10 cellular contexts compared by ENCODE assay signal in genomic region chr10:70576803-70577517, GRCh38. TPM values are rescaled to one million over a fixed set of nuclear protein-coding genes. Genes with fewer than 3 reads are reported as not detected.
DNase-seq lines count a peak whose midpoint lies in the region; ATAC-seq, FAIRE-seq and TF ChIP-seq lines count a peak whose summit lies in the region.
"Had no signal": no experiment of that assay in that cellular context is flagged by ENCODE, and none has a peak within 500 bp of the region (broad histone marks: within the 10 kb centered on the region; RNA-seq: fewer than 3 reads in every experiment).

No MANE protein-coding gene starts in this region.

- TF ChIP-seq RAD21 in K562 (CRISPR knock-in tag; conservative IDR thresholded peaks at IDR 0.05 in 1 of 2, IDR thresholded peaks at IDR 0.05 in 1 of 2): no peak

- intact Hi-C loops in K562 (cut with micrococcal nuclease): loop anchor here (5.0 kb wide), 1 partner anchor 40 kb away; no protein-coding TSS in a partner anchor

- 32% methylated on average over 2 of the region's 2 CpGs for WGBS in K562 (ENCODE audit: insufficient coverage, low coverage, missing lambda C conversion rate)
- 61 to 89% (median 67%) methylated on average over 2 of the region's 2 CpGs for WGBS in small intestine, 3 donors
- 100% methylated on average over 2 of the region's 2 CpGs; no CpG with 5 or more reads in 1 of the 2 experiments for WGBS in endodermal cell (ENCODE audit: insufficient coverage in 1 of 2, insufficient read length in 1 of 2), 2 experiments

- POLR2A ChIA-PET in K562 (lab: Yijun Ruan, JAX): interaction anchor here (0.6 to 2.0 kb wide), 9 partner anchors 9 to 193 kb away, joined by 3 to 19 read pairs (median 4); no protein-coding TSS in a partner anchor

- no TSS peak for BruUV-seq in K562 (replicated peaks; lab: Mats Ljungman, UMichigan)

- H3K36me3 ChIP-seq in K562 (ENCODE audit: control insufficient read depth, insufficient read depth, low read length) (no peaks in the 10 kb centered on the region), small intestine (ENCODE audit: control insufficient read depth in 2 of 2, insufficient read depth in 2 of 2, low read length in 2 of 2) (no peaks in the 10 kb centered on the region), endodermal cell (ENCODE audit: control insufficient read depth, insufficient read depth, low read length) (no peaks in the 10 kb centered on the region)

- H2AFZ ChIP-seq in K562 (ENCODE audit: low read depth, low read length): peak overlapping the region; percentile 81

- no peaks in the 10 kb centered on the region for H3K27me3 Mint-ChIP-seq in endodermal cell (ENCODE audit: insufficient read depth)

- in situ Hi-C loops in K562 (cut with MboI): no loop called here

- peaks cover 4% of the 10 kb centered on the region for H3K9me1 ChIP-seq in K562 (ENCODE audit: control insufficient read depth, insufficient read depth, low read length)

- H3K4me2 ChIP-seq in K562 (ENCODE audit: insufficient read depth, low read length): peak overlapping the region; percentile 64

- H3K4me3 ChIP-seq in K562: no peak overlapping the region
- no peak overlapping the region for H3K4me3 ChIP-seq in small intestine (ENCODE audit: low read depth in 1 of 2, low read length in 2 of 2)
- no peak overlapping the region for H3K4me3 ChIP-seq in endodermal cell (ENCODE audit: low read length)

- DNase-seq in SKM-1 treated with dmso at 0.1 percent for 144 hours (lab: John Stamatoyannopoulos, UW; ENCODE audit: unreplicated experiment) (peak; percentile 32), SKM-1 (lab: John Stamatoyannopoulos, UW; ENCODE audit: unreplicated experiment) (no peak), LHCN-M2 (ENCODE audit: low read depth) (peak; percentile 74), K562 (ENCODE audit: extremely low read depth in 1 of 4, low spot score in 3 of 4) (no peak), small intestine (no peak), NCI-H82 treated with DMSO at 0.1 percent for 48 hours (lab: John Stamatoyannopoulos, UW; ENCODE audit: unreplicated experiment) (no peak), endodermal cell (no peak), amniotic stem cell (lab: John Stamatoyannopoulos, UW) (no peak)
- DNase-seq: activated effector memory CD4-positive, alpha-beta T cell treated with Interleukin-2 at 50 U/mL for 16 hours had no signal

- peak; percentile 11 for ATAC-seq in K562

- CTCF ChIA-PET in K562 (lab: Yijun Ruan, JAX; ENCODE audit: low intra/inter-chr PET ratio): no interaction called here

- H3K9me3 ChIP-seq in K562 (replicated peaks; ENCODE audit: control insufficient read depth, insufficient read depth, low read depth, low read length) (no peaks in the 10 kb centered on the region), small intestine (ENCODE audit: control insufficient read depth, low read depth) (no peaks in the 10 kb centered on the region), endodermal cell (ENCODE audit: control insufficient read depth, low read length) (no peaks in the 10 kb centered on the region)

- peak overlapping the region in 1 of 2 experiments; percentile 61; a peak in 1 of 4 replicates for H3K9ac ChIP-seq in K562 (ENCODE audit: insufficient read depth in 1 of 2, low read depth in 2 of 2, low read length in 2 of 2)
- no peak overlapping the region for H3K9ac ChIP-seq in endodermal cell (ENCODE audit: extremely low read depth, low read length, poor library complexity, severe bottlenecking)

- no peaks in the 10 kb centered on the region for H4K20me1 ChIP-seq in K562 (replicated peaks; ENCODE audit: control insufficient read depth, insufficient read depth, low read length)

- TF ChIP-seq EP300 in K562 (IDR thresholded peaks at IDR 0.05; ENCODE audit: low read length): no peak

- H3K27ac ChIP-seq in K562 (ENCODE audit: extremely low read depth, low read depth, low read length) (peak overlapping the region; percentile 70), small intestine (ENCODE audit: low read depth in 1 of 2, low read length in 1 of 2) (peak overlapping the region; percentile 13 to 24), endodermal cell (ENCODE audit: low read depth, low read length) (no peak overlapping the region)

- FAIRE-seq in K562 (lab: Jason Lieb, UNC) (no peak), small intestine (lab: Jason Lieb, UNC) (no peak)

- no peak for TF ChIP-seq CTCF in K562 (IDR thresholded peaks at IDR 0.05 in 2 of 3, conservative IDR thresholded peaks at IDR 0.05 in 1 of 3; ENCODE audit: insufficient read depth in 2 of 3, low read depth in 1 of 3, low read length in 3 of 3)
- TF ChIP-seq CTCF in endodermal cell (conservative IDR thresholded peaks at IDR 0.05): no peak

- no peak for TF ChIP-seq POLR2A in K562 (conservative IDR thresholded peaks at IDR 0.05)

- H3K27me3 ChIP-seq in K562 (ENCODE audit: control insufficient read depth in 2 of 2, insufficient read depth in 2 of 2, low read length in 2 of 2) (no peaks in the 10 kb centered on the region), small intestine (ENCODE audit: control insufficient read depth in 2 of 2, insufficient read depth in 2 of 2, low read length in 2 of 2) (no peaks in the 10 kb centered on the region), endodermal cell (ENCODE audit: control insufficient read depth, insufficient read depth, low read length, poor library complexity, severe bottlenecking) (no peaks in the 10 kb centered on the region)

- no peak overlapping the region for H3K27ac Mint-ChIP-seq in endodermal cell

- no peaks in the 10 kb centered on the region for H3K4me1 Mint-ChIP-seq in endodermal cell

- no peaks in the 10 kb centered on the region for H3K36me3 Mint-ChIP-seq in endodermal cell (ENCODE audit: low read depth)

- H3K9me3 Mint-ChIP-seq in endodermal cell: no peaks in the 10 kb centered on the region

- no peaks in the 10 kb centered on the region for H3K79me2 ChIP-seq in K562 (ENCODE audit: control insufficient read depth, insufficient read depth, low read length)

- H3K4me3 Mint-ChIP-seq in endodermal cell: no peak overlapping the region

- peaks cover 37 to 57% of the 10 kb centered on the region in 2 experiments for H3K4me1 ChIP-seq in K562 (replicated peaks in 1 of 2; ENCODE audit: control insufficient read depth in 2 of 2, insufficient read depth in 2 of 2, low read length in 2 of 2)
- peaks cover 0 to 7% of the 10 kb centered on the region in 2 donors for H3K4me1 ChIP-seq in small intestine (ENCODE audit: control insufficient read depth in 2 of 2, insufficient read depth in 1 of 2, low read depth in 1 of 2, low read length in 1 of 2)
- no peaks in the 10 kb centered on the region for H3K4me1 ChIP-seq in endodermal cell (ENCODE audit: control insufficient read depth, insufficient read depth, low read length)

TF ChIP-seq in K562, 482 proteins besides CTCF, POLR2A, EP300 and RAD21 (continues in another document):
- TF ChIP-seq TFE3 (CRISPR knock-in tag; IDR thresholded peaks at IDR 0.05): no peak
- TF ChIP-seq CXXC5 (CRISPR knock-in tag; IDR thresholded peaks at IDR 0.05): no peak
- TF ChIP-seq HINFP (tag; conservative IDR thresholded peaks at IDR 0.05; ENCODE audit: low read depth): peak; percentile 48; the same call in 1 of the 2 replicates

RNA-seq across cellular contexts. Expression of gene PRF1, which starts 25.6 kb away (rescaled TPM):
- not detected in 2 replicates for total RNA-seq in LHCN-M2 (2014; rRNA removed)
- not detected for polyA plus RNA-seq in LHCN-M2 (2012)
- total RNA-seq in K562 (2011; cell fraction: chromatin; rRNA removed; ENCODE audit: low replicate concordance): 4.3 and 18.7 TPM in 2 replicates
- total RNA-seq in K562 (2011; cell fraction: nucleolus; rRNA removed): 12.1 and 22.3 TPM in 2 replicates
- 11.3 and 24.4 TPM in 2 replicates for total RNA-seq in K562 (2011; cell fraction: nucleoplasm; rRNA removed)
- 4.9 and 5.3 TPM in 2 replicates for total RNA-seq in K562 (2014; rRNA removed)
- 4.3 and 5.4 TPM in 2 replicates for total RNA-seq in K562 (2014; rRNA removed; fragmentation: Illumina TruSeq; extraction: Trizol)
- total RNA-seq in K562 (2015; rRNA removed; fragmentation: Illumina TruSeq; extraction: Trizol): 6.4 and 7.9 TPM in 2 replicates
- 8.6 and 9.0 TPM in 2 replicates for total RNA-seq in K562 (2021)
- polyA plus RNA-seq in K562 (2011; rRNA removed): 0.84 and 4.3 TPM in 2 replicates
- polyA plus RNA-seq in K562 (2011; cell fraction: cytosol; rRNA removed): 0.52 and 10.6 TPM in 2 replicates
- polyA plus RNA-seq in K562 (2011; cell fraction: nucleus; rRNA removed): 1.3 and 11.4 TPM in 2 replicates
- 21.1 and 32.3 TPM in 2 replicates for polyA plus RNA-seq in K562 (2012)
- polyA plus RNA-seq in K562 (2014; fragmentation: Illumina TruSeq; extraction: Trizol): 6.4 and 10.7 TPM in 2 replicates
- 1 to 10 TPM; 6.3 to 7.4 TPM for polyA plus RNA-seq in K562 (2014; fragmentation: Nextera tagmentation; extraction: Ambion mirVana)
- polyA plus RNA-seq in K562 (2014; rRNA removed): 3.2 and 3.8 TPM in 2 replicates
- polyA minus RNA-seq in K562 (2011; rRNA and poly(A)+ RNA removed): 0.45 and 13.7 TPM in 2 replicates
- polyA minus RNA-seq in K562 (2011; cell fraction: cytosol; rRNA and poly(A)+ RNA removed): 12.9 TPM in 1 of 2 replicates, not detected in the other
- 0.44 and 3.0 TPM in 2 replicates for polyA minus RNA-seq in K562 (2011; cell fraction: nucleus; rRNA and poly(A)+ RNA removed)
- 1 to 10 TPM; 1.1 to 2.4 (median 2.0) TPM for polyA plus RNA-seq in small intestine
- total RNA-seq in endodermal cell: not detected
- polyA plus RNA-seq in endodermal cell (2013, experiment 1 of 2): not detected
- polyA plus RNA-seq in endodermal cell (2013, experiment 2 of 2): not detected
- total RNA-seq: pulmonary artery endothelial cell had no signal

Comparison
In these comparisons a context has a peak if more than half of its experiments do, and no peak if none do; other contexts are left out.
1. DNase-seq: peak in SKM-1 treated with dmso at 0.1 percent for 144 hours (single experiment) and LHCN-M2 (single experiment); none in SKM-1 (single experiment), K562 (0 of 4), small intestine (single experiment), NCI-H82 treated with DMSO at 0.1 percent for 48 hours (single experiment), endodermal cell (single experiment) and amniotic stem cell (single experiment).